In the genomic region with DNA sequence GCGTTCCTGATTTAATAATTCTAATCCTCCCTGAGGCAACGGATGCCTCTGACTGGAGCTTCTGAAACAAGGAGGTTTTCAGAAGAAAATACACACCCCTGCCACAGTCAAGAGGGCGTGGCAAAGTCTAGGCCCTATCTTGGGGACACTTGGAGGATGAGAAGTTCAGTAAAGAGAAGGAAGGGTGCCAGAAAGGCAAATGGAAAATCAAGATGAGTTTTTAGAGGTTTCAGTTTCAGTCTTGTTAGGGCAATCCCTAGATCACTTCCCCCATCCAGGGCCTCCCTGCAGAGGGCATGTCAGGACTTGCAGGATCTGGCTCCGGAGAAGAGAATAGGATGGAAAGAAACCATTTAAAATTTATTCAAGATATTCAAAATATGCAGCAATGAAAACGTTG, we compare ENCODE assay signal across 9 cellular contexts. TPM values are rescaled to one million over a fixed set of nuclear protein-coding genes. Genes with fewer than 3 reads are reported as not detected.
DNase-seq lines count a peak whose midpoint lies in the region; ATAC-seq and TF ChIP-seq lines count a peak whose summit lies in the region.
"Had no signal": no experiment of that assay in that cellular context is flagged by ENCODE, and none has a peak within 500 bp of the region (broad histone marks: within the 10 kb centered on the region; RNA-seq: fewer than 3 reads in every experiment).

No MANE protein-coding gene starts in this region.

- no peaks in the 10 kb centered on the region for H3K36me3 Mint-ChIP-seq in T-helper 17 cell (ENCODE audit: low read depth)

- H3K27me3 ChIP-seq in trophoblast cell (ENCODE audit: insufficient read depth, low read length) = no peaks in the 10 kb centered on the region

- H3K14ac ChIP-seq in trophoblast cell (ENCODE audit: low read length) = peak overlapping the region; percentile 70

- no peak overlapping the region for H4K12ac ChIP-seq in trophoblast cell (ENCODE audit: low read depth, low read length)

- no peak overlapping the region for H3K4me3 Mint-ChIP-seq in T-helper 17 cell

- peak overlapping the region; percentile 87 for H4K8ac ChIP-seq in trophoblast cell (ENCODE audit: low read depth, low read length)

- no peaks in the 10 kb centered on the region for H3K79me2 ChIP-seq in trophoblast cell (ENCODE audit: control insufficient read depth, insufficient read depth, low read length, poor library complexity)

- no peak overlapping the region for H2AFZ ChIP-seq in trophoblast cell (ENCODE audit: insufficient read depth, low read length, poor library complexity)

- H3K9me3 ChIP-seq in SK-N-MC (ENCODE audit: low read depth, low read length) = no peaks in the 10 kb centered on the region
- no peaks in the 10 kb centered on the region for H3K9me3 ChIP-seq in trophoblast cell (ENCODE audit: insufficient read depth, low read depth, low read length)
- H3K9me3 ChIP-seq in T-helper 17 cell (ENCODE audit: control insufficient read depth, low read length, poor library complexity, severe bottlenecking) = no peaks in the 10 kb centered on the region

- WGBS in trophoblast cell (ENCODE audit: extremely low coverage, insufficient coverage, insufficient read length) = no CpG with 5 or more reads among the region's 5 CpGs

- peak overlapping the region; percentile 71 for H2BK12ac ChIP-seq in trophoblast cell (ENCODE audit: low read length)

- no peak overlapping the region for H3K4me2 ChIP-seq in trophoblast cell (ENCODE audit: low read length)

- H2BK5ac ChIP-seq in trophoblast cell (ENCODE audit: low read depth, low read length, poor library complexity) = peak overlapping the region; percentile 93

- H3K4me1 ChIP-seq in trophoblast cell (ENCODE audit: control insufficient read depth in 1 of 2, insufficient read depth in 2 of 2, low read length in 2 of 2) = peaks cover 0 to 10% of the 10 kb centered on the region in 2 experiments

- H4K91ac ChIP-seq in trophoblast cell (ENCODE audit: low read depth, low read length) = peak overlapping the region; percentile 92

- no peak overlapping the region for H2AK5ac ChIP-seq in trophoblast cell (ENCODE audit: low read length)

- H3K27ac ChIP-seq in SK-N-MC = peak overlapping the region; percentile 96
- peak overlapping the region; percentile 64 for H3K27ac ChIP-seq in trophoblast cell (ENCODE audit: low read depth, low read length)
- H3K27ac ChIP-seq: VCaP had no signal

- H3K4ac ChIP-seq in trophoblast cell (ENCODE audit: low read depth, low read length) = peak overlapping the region; percentile 69

- no peak for TF ChIP-seq CTCF in fibroblast of villous mesenchyme (IDR thresholded peaks at IDR 0.05; ENCODE audit: insufficient read depth, low read depth, low read length)

- no peak overlapping the region for H3K27ac Mint-ChIP-seq in T-helper 17 cell

- peaks cover 2% of the 10 kb centered on the region for H3K4me1 Mint-ChIP-seq in T-helper 17 cell

- no peaks in the 10 kb centered on the region for H3K36me3 ChIP-seq in SK-N-MC (ENCODE audit: insufficient read depth, low read length)
- no peaks in the 10 kb centered on the region for H3K36me3 ChIP-seq in trophoblast cell (ENCODE audit: control insufficient read depth in 1 of 2, insufficient read depth in 2 of 2, low read length in 2 of 2)

- H3K23ac ChIP-seq in trophoblast cell (ENCODE audit: low read length) = no peak overlapping the region

- no peak overlapping the region for H3K18ac ChIP-seq in trophoblast cell (ENCODE audit: low read length)

- peak overlapping the region; percentile 94 for H2BK120ac ChIP-seq in trophoblast cell (ENCODE audit: insufficient read depth, low read length, poor library complexity)

- peak; percentile 34 for ATAC-seq in GM18502 (IDR thresholded peaks at IDR 0.05; ENCODE audit: poor library complexity, unreplicated experiment)
- peak; percentile 51 for ATAC-seq in HG03558 (IDR thresholded peaks at IDR 0.05; ENCODE audit: extremely low read depth, unreplicated experiment)
- ATAC-seq in activated CD4-positive, CD25-positive, alpha-beta regulatory T cell treated with anti-CD3 and anti-CD28 coated beads, Interleukin-2, amount 50 U/mL, for 24 hours = no peak
- ATAC-seq in T-helper 17 cell = no peak
- no peak for ATAC-seq in GM19467 (IDR thresholded peaks at IDR 0.05; ENCODE audit: unreplicated experiment)

- peaks cover 11% of the 10 kb centered on the region for H3K79me1 ChIP-seq in trophoblast cell (ENCODE audit: low read length)

- H3K4me3 ChIP-seq in SK-N-MC (peak overlapping the region; percentile 61), fibroblast of villous mesenchyme (ENCODE audit: low read depth, low read length) (peak overlapping the region; percentile 24), trophoblast cell (ENCODE audit: low read depth, low read length) (no peak overlapping the region)

- peak overlapping the region; percentile 47 for H3K9ac ChIP-seq in SK-N-MC (ENCODE audit: insufficient read length)
- no peak overlapping the region for H3K9ac ChIP-seq in trophoblast cell (ENCODE audit: low read length)

- DNase-seq in SK-N-MC (ENCODE audit: low read depth, low spot score) = peak; percentile 35
- peak; percentile 97 for DNase-seq in fibroblast of villous mesenchyme (ENCODE audit: low read depth)
- peak; percentile 21 to 42 for DNase-seq in trophoblast cell
- DNase-seq in T-helper 17 cell = no peak

- H3K27me3 Mint-ChIP-seq in T-helper 17 cell = peaks cover 26% of the 10 kb centered on the region

RNA-seq across cellular contexts. Expression of a gene that starts 28.5 kb away (rescaled TPM):
- total RNA-seq in fibroblast of villous mesenchyme = 66.0 and 176 TPM in 2 replicates
- polyA plus RNA-seq in trophoblast cell (2013) = 0.46 and 0.49 TPM in 2 replicates
- under 1 TPM in 1 of 2 donors, not detected in 1; 0.31 TPM for total RNA-seq in T-helper 17 cell

Comparison
In these comparisons a context has a peak if more than half of its experiments do, and no peak if none do; other contexts are left out.
1. ATAC-seq: peak in GM18502 (single experiment) and HG03558 (single experiment); none in activated CD4-positive, CD25-positive, alpha-beta regulatory T cell treated with anti-CD3 and anti-CD28 coated beads, Interleukin-2, amount 50 U/mL, for 24 hours (0 of 2), T-helper 17 cell (single experiment) and GM19467 (single experiment).
2. DNase-seq: peak in SK-N-MC (single experiment), fibroblast of villous mesenchyme (single experiment) and trophoblast cell (2 of 2); none in T-helper 17 cell (0 of 3).
3. RNA of a gene that starts 28.5 kb away (total RNA-seq): 66.0 to 176 TPM in fibroblast of villous mesenchyme; 0.31 TPM in T-helper 17 cell; every median in the first group is over 10 times any median in the second.